20 cellular contexts compared by ENCODE assay signal in the genomic region with DNA sequence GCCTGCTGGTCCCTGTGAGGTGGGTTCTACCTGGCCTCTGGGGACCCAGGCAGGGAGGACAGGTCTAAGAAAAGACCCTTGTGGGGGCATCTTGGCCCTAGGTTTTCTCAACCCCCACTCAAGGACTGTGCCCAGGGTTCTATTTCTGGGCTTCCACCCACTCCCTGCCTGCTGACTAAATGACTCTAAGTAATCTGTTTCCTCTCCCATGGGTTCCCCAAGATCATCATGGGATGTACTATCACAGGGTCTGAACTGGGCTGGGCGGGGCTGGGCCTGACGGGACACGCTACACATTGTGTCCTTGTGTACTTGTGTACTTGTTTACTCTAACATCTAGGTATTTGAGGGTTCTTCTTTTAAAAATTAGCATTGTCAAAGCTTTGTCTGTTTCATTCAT. TPM values are rescaled to one million over a fixed set of nuclear protein-coding genes. Genes with fewer than 3 reads are reported as not detected.
DNase-seq lines count a peak whose midpoint lies in the region; ATAC-seq and TF ChIP-seq lines count a peak whose summit lies in the region.
"Had no signal": no experiment of that assay in that cellular context is flagged by ENCODE, and none has a peak within 500 bp of the region (broad histone marks: within the 10 kb centered on the region; RNA-seq: fewer than 3 reads in every experiment).

No MANE protein-coding gene starts in this region.

- H3K27me3 ChIP-seq in GM23248 (replicated peaks; ENCODE audit: insufficient read depth) (peaks cover 26% of the 10 kb centered on the region), osteoblast (ENCODE audit: insufficient read depth, low read length) (peaks cover 21% of the 10 kb centered on the region)

- H3K27ac Mint-ChIP-seq in activated T-cell treated with anti-CD3 and anti-CD28 coated beads, Interleukin-2, amount 50 U/mL, for 72 hours: no peak overlapping the region
- H3K27ac Mint-ChIP-seq: CD4-positive, CD25-positive, alpha-beta regulatory T cell; IgD-negative memory B cell had no signal

- DNase-seq in Ammon's horn (ENCODE audit: low spot score) (peak; percentile 35), GM23248 (peak; percentile 31), foreskin melanocyte (peak; percentile 11), osteoblast (ENCODE audit: insufficient read length, low spot score, missing footprints) (peak; percentile 76), OCI-LY7 (ENCODE audit: low spot score) (no peak)
- no peak for DNase-seq in activated effector memory CD4-positive, alpha-beta T cell treated with anti-CD3 and anti-CD28 coated beads, Interleukin-2, amount 50 U/mL, for 16 hours
- no peak for DNase-seq in activated T-cell treated with anti-CD3 and anti-CD28 coated beads, Interleukin-2, amount 50 U/mL, for 72 hours
- DNase-seq: 8988T; AML-193; CD4-positive, CD25-positive, alpha-beta regulatory T cell; GOT3; HCEC 1CT; NCI-H1105 treated with DMSO at 0.1 percent for 48 hours; NCI-H1694; NCI-H2081; NCI-H2171; NCI-H524 treated with DMSO at 0.1 percent for 48 hours; Right ventricle myocardium superior had no signal

- POLR2A ChIA-PET in OCI-LY7 (lab: Charles Lee): interaction anchor here (0.8 kb wide), 1 partner anchor 22 kb away, joined by 3 read pairs; no protein-coding TSS in a partner anchor

- no peak overlapping the region for H3K9ac ChIP-seq in GM23248

- H3K4me2 ChIP-seq in GM23248 (ENCODE audit: unreplicated experiment) (no peak overlapping the region), osteoblast (ENCODE audit: insufficient read depth, low read length) (peak overlapping the region; percentile 1), OCI-LY7 (ENCODE audit: low read length) (no peak overlapping the region)

- in situ Hi-C loops in GM23248 (cut with MboI): no loop called here

- 58 to 59% methylated on average over 3 of the region's 3 CpGs for WGBS in GM23248 (ENCODE audit: low coverage in 1 of 2, low lambda C conversion rate in 2 of 2, missing lambda C conversion rate in 2 of 2), 2 experiments

- CTCF ChIA-PET in OCI-LY7 (lab: Charles Lee; ENCODE audit: unreplicated experiment): no interaction called here

- H3K9me3 ChIP-seq in GM23248 (ENCODE audit: low read depth) (no peaks in the 10 kb centered on the region), osteoblast (ENCODE audit: low read depth, low read length) (no peaks in the 10 kb centered on the region), OCI-LY7 (ENCODE audit: low read length) (0 out of 2 replicates have a peak, but pooled peaks cover 15% of the 10 kb centered on the region)

- H3K79me2 ChIP-seq in GM23248 (ENCODE audit: insufficient read depth) (no peaks in the 10 kb centered on the region), osteoblast (ENCODE audit: insufficient read depth, low read length) (no peaks in the 10 kb centered on the region), OCI-LY7 (ENCODE audit: insufficient read depth, low read depth, low read length) (no peaks in the 10 kb centered on the region)

- no peak overlapping the region for H2AFZ ChIP-seq in GM23248
- peak overlapping the region; percentile 13 for H2AFZ ChIP-seq in osteoblast (ENCODE audit: low read length)
- H2AFZ ChIP-seq in OCI-LY7 (ENCODE audit: low read length): no peak overlapping the region

- H3F3A ChIP-seq in GM23248 (ENCODE audit: insufficient read depth): no peaks in the 10 kb centered on the region

- intact Hi-C loops in OCI-LY7 (cut with micrococcal nuclease; ENCODE audit: unreplicated experiment): no loop called here

- H3K36me3 ChIP-seq in GM23248 (ENCODE audit: low read depth): no peaks in the 10 kb centered on the region
- H3K36me3 ChIP-seq in osteoblast (ENCODE audit: insufficient read depth, low read length): no peaks in the 10 kb centered on the region
- no peaks in the 10 kb centered on the region for H3K36me3 ChIP-seq in OCI-LY7 (ENCODE audit: insufficient read depth, low read length)

- H3K9me3 Mint-ChIP-seq in activated T-cell treated with anti-CD3 and anti-CD28 coated beads, Interleukin-2, amount 50 U/mL, for 72 hours: peaks cover 9 to 10% of the 10 kb centered on the region in 2 donors

- H3K4me1 ChIP-seq in GM23248 (ENCODE audit: insufficient read depth) (0 out of 2 replicates have a peak, but pooled peaks cover 11% of the 10 kb centered on the region), osteoblast (ENCODE audit: insufficient read depth, low read length) (peaks cover 9% of the 10 kb centered on the region), OCI-LY7 (ENCODE audit: insufficient read depth, low read length, poor library complexity, severe bottlenecking) (no peaks in the 10 kb centered on the region)

- no peak overlapping the region for H3K4me3 Mint-ChIP-seq in activated T-cell treated with anti-CD3 and anti-CD28 coated beads, Interleukin-2, amount 50 U/mL, for 72 hours
- H3K4me3 Mint-ChIP-seq: CD4-positive, CD25-positive, alpha-beta regulatory T cell; IgD-negative memory B cell had no signal

- no peak for ATAC-seq in activated T-cell treated with anti-CD3 and anti-CD28 coated beads, Interleukin-2, amount 50 U/mL, for 72 hours (replicated peaks in 1 of 2)
- no peak for ATAC-seq in GM21390 (IDR thresholded peaks at IDR 0.05; ENCODE audit: unreplicated experiment)

- no peak overlapping the region for H3K27ac ChIP-seq in GM23248
- no peak overlapping the region for H3K27ac ChIP-seq in osteoblast (ENCODE audit: low read depth, low read length)
- H3K27ac ChIP-seq in OCI-LY7 (ENCODE audit: low read depth, low read length, poor library complexity, severe bottlenecking): no peak overlapping the region

- no peaks in the 10 kb centered on the region for H4K20me1 ChIP-seq in GM23248 (ENCODE audit: insufficient read depth)
- H4K20me1 ChIP-seq in osteoblast (ENCODE audit: insufficient read depth, low read length): no peaks in the 10 kb centered on the region
- H4K20me1 ChIP-seq in OCI-LY7 (ENCODE audit: insufficient read depth, low read length): no peaks in the 10 kb centered on the region

- H3K4me1 Mint-ChIP-seq in activated T-cell treated with anti-CD3 and anti-CD28 coated beads, Interleukin-2, amount 50 U/mL, for 72 hours (ENCODE audit: low read depth): no peaks in the 10 kb centered on the region
- H3K4me1 Mint-ChIP-seq: CD4-positive, CD25-positive, alpha-beta regulatory T cell had no signal

- peaks cover 7 to 13% of the 10 kb centered on the region in 2 donors for H3K36me3 Mint-ChIP-seq in activated T-cell treated with anti-CD3 and anti-CD28 coated beads, Interleukin-2, amount 50 U/mL, for 72 hours (ENCODE audit: insufficient read depth in 2 of 2)
- H3K36me3 Mint-ChIP-seq: CD4-positive, CD25-positive, alpha-beta regulatory T cell had no signal

- no peaks in the 10 kb centered on the region for H3K9me2 ChIP-seq in GM23248 (ENCODE audit: insufficient read depth)
- H3K9me2 ChIP-seq in OCI-LY7 (ENCODE audit: insufficient read depth, low read length): 0 out of 2 replicates have a peak, but pooled peaks cover 4% of the 10 kb centered on the region

- TF ChIP-seq CTCF in osteoblast (IDR thresholded peaks at IDR 0.05; ENCODE audit: extremely low read depth, low read depth, low read length) (no peak), OCI-LY7 (conservative IDR thresholded peaks at IDR 0.05; ENCODE audit: low read length) (no peak)

- no peak overlapping the region for H3K4me3 ChIP-seq in GM23248
- no peak overlapping the region for H3K4me3 ChIP-seq in osteoblast (ENCODE audit: insufficient read depth, low read length)
- no peak overlapping the region for H3K4me3 ChIP-seq in OCI-LY7 (ENCODE audit: low read depth, low read length, poor library complexity, severe bottlenecking)

- no TSS peak for BruUV-seq in OCI-LY7 (replicated peaks; lab: Mats Ljungman, UMichigan)

- H3K27me3 Mint-ChIP-seq in activated T-cell treated with anti-CD3 and anti-CD28 coated beads, Interleukin-2, amount 50 U/mL, for 72 hours (ENCODE audit: low read depth): peaks cover 22% of the 10 kb centered on the region

RNA-seq across cellular contexts. Expression of a gene that starts 10.4 kb away (rescaled TPM):
- not detected in 2 replicates for total RNA-seq in GM23248 (2014; rRNA removed; shearing (Covaris generic))
- not detected in 2 replicates for polyA plus RNA-seq in GM23248 (2016; fragmentation: Nextera tagmentation; extraction: Ambion mirVana)
- total RNA-seq in osteoblast: under 0.01 TPM in 1 of 2 replicates, not detected in the other
- 1.9 TPM in 2 replicates for total RNA-seq in OCI-LY7 (2014; rRNA removed; shearing (Covaris generic))
- 3.6 and 4.6 TPM in 2 replicates for total RNA-seq in OCI-LY7 (2022)
- 1 to 10 TPM; 1.4 to 4.7 TPM for total RNA-seq in activated T-cell treated with anti-CD3 and anti-CD28 coated beads, Interleukin-2, amount 50 U/mL, for 72 hours
- polyA plus RNA-seq: CD4-positive, CD25-positive, alpha-beta regulatory T cell had no signal

RNA-seq across cellular contexts. Expression of a gene that starts 53.4 kb away (rescaled TPM):
- 0.22 and 0.63 TPM in 2 replicates for total RNA-seq in GM23248 (2014; rRNA removed; shearing (Covaris generic))
- 0.23 TPM in 1 of 2 replicates, not detected in the other for polyA plus RNA-seq in GM23248 (2016; fragmentation: Nextera tagmentation; extraction: Ambion mirVana)
- 273 and 932 TPM in 2 replicates for total RNA-seq in osteoblast
- not detected in 2 replicates for total RNA-seq in OCI-LY7 (2014; rRNA removed; shearing (Covaris generic))
- not detected in 2 replicates for total RNA-seq in OCI-LY7 (2022)
- not detected for total RNA-seq in activated T-cell treated with anti-CD3 and anti-CD28 coated beads, Interleukin-2, amount 50 U/mL, for 72 hours
- total RNA-seq: CD4-positive, CD25-positive, alpha-beta regulatory T cell had no signal
- polyA plus RNA-seq: CD4-positive, CD25-positive, alpha-beta regulatory T cell; IgD-negative memory B cell had no signal

Comparison
In these comparisons a context has a peak if more than half of its experiments do, and no peak if none do; other contexts are left out.
1. DNase-seq: peak in Ammon's horn (single experiment), GM23248 (single experiment), foreskin melanocyte (single experiment) and osteoblast (single experiment); none in OCI-LY7 (single experiment), activated effector memory CD4-positive, alpha-beta T cell treated with anti-CD3 and anti-CD28 coated beads, Interleukin-2, amount 50 U/mL, for 16 hours (single experiment) and activated T-cell treated with anti-CD3 and anti-CD28 coated beads, Interleukin-2, amount 50 U/mL, for 72 hours (0 of 2).
2. RNA of a gene that starts 53.4 kb away (total RNA-seq): 273 to 932 TPM in osteoblast; 0.22 to 0.63 TPM in GM23248, not detected in activated T-cell treated with anti-CD3 and anti-CD28 coated beads, Interleukin-2, amount 50 U/mL, for 72 hours and not detected in OCI-LY7; every median in the first group is over 100 times any median in the second.